13 cellular contexts compared by ENCODE assay signal in the genomic region with DNA sequence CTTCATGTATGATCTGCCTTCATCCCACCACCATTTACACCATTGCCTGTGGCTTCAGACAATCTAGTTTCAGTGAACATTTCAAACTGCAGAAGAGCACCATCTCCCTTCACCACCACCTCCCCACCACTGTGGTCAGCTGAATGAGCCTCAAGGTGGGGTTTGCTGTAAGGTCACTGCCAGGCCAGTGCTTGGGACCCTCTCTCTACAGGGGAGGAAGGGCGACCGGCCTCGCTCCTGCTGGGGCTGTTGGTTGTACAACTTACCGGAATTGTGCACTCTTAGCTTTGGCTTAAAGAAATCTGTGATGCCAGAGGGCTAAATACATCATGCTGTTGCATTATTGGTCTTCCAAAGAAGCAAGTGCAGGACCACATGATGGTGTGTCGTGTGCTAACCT. TPM values are rescaled to one million over a fixed set of nuclear protein-coding genes. Genes with fewer than 3 reads are reported as not detected.
DNase-seq lines count a peak whose midpoint lies in the region; ATAC-seq, FAIRE-seq and TF ChIP-seq lines count a peak whose summit lies in the region.
"Had no signal": no experiment of that assay in that cellular context is flagged by ENCODE, and none has a peak within 500 bp of the region (broad histone marks: within the 10 kb centered on the region; RNA-seq: fewer than 3 reads in every experiment).

No MANE protein-coding gene starts in this region.

- H3K36me3 ChIP-seq in BLaER1 treated with 17β-estradiol and CSF1 and Interleukin-3, amounts not matched to agents 10 nM and 100 nM, result peaks cover 21 to 93% (median 77%) of the 10 kb centered on the region in 11 experiments
- peaks cover 23% of the 10 kb centered on the region for H3K36me3 ChIP-seq in HUES6 (ENCODE audit: control insufficient read depth, insufficient read depth, low read length)
- peaks cover 69% of the 10 kb centered on the region for H3K36me3 ChIP-seq in K562 (ENCODE audit: control insufficient read depth, insufficient read depth, low read length)

- H3K4me2 ChIP-seq in BLaER1 treated with 17β-estradiol and CSF1 and Interleukin-3, amounts not matched to agents 10 nM and 100 nM, result peak overlapping the region; percentile 74 to 91 (median 82)
- peak overlapping the region; percentile 71 for H3K4me2 ChIP-seq in K562 (ENCODE audit: insufficient read depth, low read length)

- H3K9me3 ChIP-seq in BLaER1 treated with 17β-estradiol and CSF1 and Interleukin-3, amounts not matched to agents 10 nM and 100 nM (replicated peaks in 1 of 11), result peaks cover 0 to 7% (median 0%) of the 10 kb centered on the region in 11 experiments; a peak in 1 of 22 replicates
- H3K9me3 ChIP-seq in HUES6 (ENCODE audit: control insufficient read depth, insufficient read depth, low read depth, low read length) (no peaks in the 10 kb centered on the region), K562 (replicated peaks; ENCODE audit: control insufficient read depth, insufficient read depth, low read depth, low read length) (0 out of 2 replicates have a peak, but pooled peaks cover 3% of the 10 kb centered on the region)
- H3K9me3 ChIP-seq: heart right ventricle had no signal

- BruUV-seq in K562 (replicated peaks; lab: Mats Ljungman, UMichigan), result no TSS peak

- H3K9me3 Mint-ChIP-seq in natural killer cell, result no peaks in the 10 kb centered on the region

- no peaks in the 10 kb centered on the region for H3K27me3 Mint-ChIP-seq in natural killer cell (ENCODE audit: low read depth in 2 of 2)

- H3K4me3 ChIP-seq in BLaER1 treated with 17β-estradiol and CSF1 and Interleukin-3, amounts not matched to agents 10 nM and 100 nM, result peak overlapping the region in 1 of 10 experiments; percentile 5; a peak in 2 of 20 replicates
- H3K4me3 ChIP-seq in HUES6 (ENCODE audit: low read depth, low read length), result no peak overlapping the region
- H3K4me3 ChIP-seq in K562, result no peak overlapping the region

- ATAC-seq in K562 (no peak), natural killer cell (no peak), GM19467 (IDR thresholded peaks at IDR 0.05; ENCODE audit: unreplicated experiment) (no peak), HG02610 (IDR thresholded peaks at IDR 0.05; ENCODE audit: unreplicated experiment) (no peak)

- intact Hi-C loops in K562 (cut with micrococcal nuclease), result loop anchor here (2.0 kb wide), 1 partner anchor 25 kb away; no protein-coding TSS in a partner anchor
- intact Hi-C loops in natural killer cell (cut with micrococcal nuclease), result loop anchor here (2.0 kb wide), 1 partner anchor 25 kb away; no protein-coding TSS in a partner anchor

- no peaks in the 10 kb centered on the region for H3K27me3 ChIP-seq in BLaER1 treated with 17β-estradiol and CSF1 and Interleukin-3, amounts not matched to agents 10 nM and 100 nM
- H3K27me3 ChIP-seq in HUES6 (ENCODE audit: control insufficient read depth, insufficient read depth, low read length) (no peaks in the 10 kb centered on the region), K562 (ENCODE audit: control insufficient read depth in 2 of 2, insufficient read depth in 2 of 2, low read length in 2 of 2) (no peaks in the 10 kb centered on the region)
- H3K27me3 ChIP-seq: heart right ventricle had no signal

- peaks cover 86% of the 10 kb centered on the region for H3K79me2 ChIP-seq in K562 (ENCODE audit: control insufficient read depth, insufficient read depth, low read length)

- peak overlapping the region; percentile 82 to 88 for H3K27ac Mint-ChIP-seq in natural killer cell

- TF ChIP-seq POLR2A in K562 (conservative IDR thresholded peaks at IDR 0.05), result no peak

- no peak overlapping the region for H2AFZ ChIP-seq in K562 (ENCODE audit: low read depth, low read length)

- H3K36me3 Mint-ChIP-seq in natural killer cell, result no peaks in the 10 kb centered on the region

- peaks cover 5 to 90% (median 53%) of the 10 kb centered on the region in 11 experiments; a peak in 16 of 22 replicates for H4K20me1 ChIP-seq in BLaER1 treated with 17β-estradiol and CSF1 and Interleukin-3, amounts not matched to agents 10 nM and 100 nM
- H4K20me1 ChIP-seq in K562 (replicated peaks; ENCODE audit: control insufficient read depth, insufficient read depth, low read length), result no peaks in the 10 kb centered on the region

- TF ChIP-seq CTCF in K562 (IDR thresholded peaks at IDR 0.05 in 2 of 3, conservative IDR thresholded peaks at IDR 0.05 in 1 of 3; ENCODE audit: insufficient read depth in 2 of 3, low read depth in 1 of 3, low read length in 3 of 3), result no peak
- no peak for TF ChIP-seq CTCF in natural killer cell (IDR thresholded peaks at IDR 0.05)

- no peak for FAIRE-seq in K562 (lab: Jason Lieb, UNC)
- FAIRE-seq: endometrium had no signal

- POLR2A ChIA-PET in K562 (lab: Yijun Ruan, JAX), result interaction anchor here (0.6 to 1.8 kb wide), 3 partner anchors 10 to 16 kb away, joined by 3 to 10 read pairs (median 5); no protein-coding TSS in a partner anchor

- DNase-seq in K562 (ENCODE audit: extremely low read depth in 1 of 4, low spot score in 3 of 4) (no peak), natural killer cell (no peak), retina (no peak), COR-L47 (lab: John Stamatoyannopoulos, UW) (no peak)
- DNase-seq: heart right ventricle; NCI-H2081; NK-92 treated with Interleukin-12 subunit alpha and Interleukin-12 subunit beta, amount 100 ng/mL, for 24 hours; substantia nigra had no signal

- H3K27ac ChIP-seq in BLaER1 treated with 17β-estradiol and CSF1 and Interleukin-3, amounts not matched to agents 10 nM and 100 nM, result peak overlapping the region in 10 of 11 experiments; percentile 77 to 97 (median 88); a peak in 19 of 22 replicates
- H3K27ac ChIP-seq in HUES6 (ENCODE audit: low read depth, low read length), result peak overlapping the region; percentile 83; the same call in 1 of the 2 replicates
- peak overlapping the region; percentile 97 for H3K27ac ChIP-seq in K562 (ENCODE audit: extremely low read depth, low read depth, low read length)

- peak overlapping the region in 8 of 11 experiments; percentile 40 to 82 (median 71); a peak in 12 of 22 replicates for H3K9ac ChIP-seq in BLaER1 treated with 17β-estradiol and CSF1 and Interleukin-3, amounts not matched to agents 10 nM and 100 nM
- H3K9ac ChIP-seq in HUES6 (ENCODE audit: low read length) (peak overlapping the region; percentile 69), K562 (ENCODE audit: insufficient read depth in 1 of 2, low read depth in 2 of 2, low read length in 2 of 2) (peak overlapping the region; percentile 76 to 89; a peak in 2 of 4 replicates)

- in situ Hi-C loops in K562 (cut with MboI), result no loop called here

- peaks cover 4% of the 10 kb centered on the region for H3K9me1 ChIP-seq in K562 (ENCODE audit: control insufficient read depth, insufficient read depth, low read length)

- TF ChIP-seq EP300 in K562 (IDR thresholded peaks at IDR 0.05; ENCODE audit: low read length), result no peak

- peaks cover 53 to 54% of the 10 kb centered on the region in 2 donors for H3K4me1 Mint-ChIP-seq in natural killer cell

- WGBS in K562 (ENCODE audit: insufficient coverage, low coverage, missing lambda C conversion rate), result 82% methylated on average over 5 of the region's 5 CpGs

- no peak for TF ChIP-seq RAD21 in K562 (CRISPR knock-in tag; conservative IDR thresholded peaks at IDR 0.05 in 1 of 2, IDR thresholded peaks at IDR 0.05 in 1 of 2)

- CTCF ChIA-PET in K562 (lab: Yijun Ruan, JAX; ENCODE audit: low intra/inter-chr PET ratio), result no interaction called here

- H3K4me1 ChIP-seq in BLaER1 treated with 17β-estradiol and CSF1 and Interleukin-3, amounts not matched to agents 10 nM and 100 nM, result peaks cover 64 to 94% (median 89%) of the 10 kb centered on the region in 10 experiments
- peaks cover 47% of the 10 kb centered on the region for H3K4me1 ChIP-seq in HUES6 (ENCODE audit: control insufficient read depth, insufficient read depth, low read length)
- H3K4me1 ChIP-seq in K562 (replicated peaks in 1 of 2; ENCODE audit: control insufficient read depth in 2 of 2, insufficient read depth in 2 of 2, low read length in 2 of 2), result peaks cover 41 to 43% of the 10 kb centered on the region in 2 experiments

- peak overlapping the region; percentile 74 for H3K4me3 Mint-ChIP-seq in natural killer cell

TF ChIP-seq in K562, 482 proteins besides CTCF, POLR2A, EP300 and RAD21:
- TF ChIP-seq ATF1 (CRISPR knock-in tag; IDR thresholded peaks at IDR 0.05) (no peak), ATF1 (tag; IDR thresholded peaks at IDR 0.05) (no peak), HDAC3 (IDR thresholded peaks at IDR 0.05; ENCODE audit: borderline replicate concordance, partially characterized antibody) (no peak), DIDO1 (tag; IDR thresholded peaks at IDR 0.05; ENCODE audit: low read depth) (no peak)
- TF ChIP-seq, protein P1, sequence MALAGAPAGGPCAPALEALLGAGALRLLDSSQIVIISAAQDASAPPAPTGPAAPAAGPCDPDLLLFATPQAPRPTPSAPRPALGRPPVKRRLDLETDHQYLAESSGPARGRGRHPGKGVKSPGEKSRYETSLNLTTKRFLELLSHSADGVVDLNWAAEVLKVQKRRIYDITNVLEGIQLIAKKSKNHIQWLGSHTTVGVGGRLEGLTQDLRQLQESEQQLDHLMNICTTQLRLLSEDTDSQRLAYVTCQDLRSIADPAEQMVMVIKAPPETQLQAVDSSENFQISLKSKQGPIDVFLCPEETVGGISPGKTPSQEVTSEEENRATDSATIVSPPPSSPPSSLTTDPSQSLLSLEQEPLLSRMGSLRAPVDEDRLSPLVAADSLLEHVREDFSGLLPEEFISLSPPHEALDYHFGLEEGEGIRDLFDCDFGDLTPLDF (CRISPR knock-in tag; IDR thresholded peaks at IDR 0.05), result no peak

RNA-seq across cellular contexts. Expression of a gene that starts 26.6 kb away (rescaled TPM):
- 153 and 281 TPM in 2 replicates for total RNA-seq in K562 (2011; cell fraction: chromatin; rRNA removed; ENCODE audit: low replicate concordance)
- total RNA-seq in K562 (2011; cell fraction: nucleolus; rRNA removed), result 147 and 149 TPM in 2 replicates
- total RNA-seq in K562 (2011; cell fraction: nucleoplasm; rRNA removed), result 120 and 125 TPM in 2 replicates
- total RNA-seq in K562 (2014; rRNA removed), result 91.6 and 109 TPM in 2 replicates
- total RNA-seq in K562 (2014; rRNA removed; fragmentation: Illumina TruSeq; extraction: Trizol), result 83.2 and 89.5 TPM in 2 replicates
- total RNA-seq in K562 (2015; rRNA removed; fragmentation: Illumina TruSeq; extraction: Trizol), result 62.1 and 65.2 TPM in 2 replicates
- total RNA-seq in K562 (2021), result 108 and 116 TPM in 2 replicates
- polyA plus RNA-seq in K562 (2011; rRNA removed), result 34.7 and 50.3 TPM in 2 replicates
- 29.5 and 50.9 TPM in 2 replicates for polyA plus RNA-seq in K562 (2011; cell fraction: cytosol; rRNA removed)
- 96.2 and 154 TPM in 2 replicates for polyA plus RNA-seq in K562 (2011; cell fraction: nucleus; rRNA removed)
- polyA plus RNA-seq in K562 (2012), result 94.4 and 95.0 TPM in 2 replicates
- polyA plus RNA-seq in K562 (2014; fragmentation: Illumina TruSeq; extraction: Trizol), result 57.4 and 72.3 TPM in 2 replicates
- polyA plus RNA-seq in K562 (2014; fragmentation: Nextera tagmentation; extraction: Ambion mirVana), result 10 to 100 TPM; 23.5 to 30.3 TPM
- polyA plus RNA-seq in K562 (2014; rRNA removed), result 65.2 and 71.1 TPM in 2 replicates
- polyA minus RNA-seq in K562 (2011; rRNA and poly(A)+ RNA removed), result 32.8 and 39.3 TPM in 2 replicates
- polyA minus RNA-seq in K562 (2011; cell fraction: cytosol; rRNA and poly(A)+ RNA removed), result 52.9 and 65.4 TPM in 2 replicates
- polyA minus RNA-seq in K562 (2011; cell fraction: nucleus; rRNA and poly(A)+ RNA removed), result 61.7 and 66.5 TPM in 2 replicates
- 10 to 100 TPM; 43.9 to 62.4 (median 47.4) TPM for total RNA-seq in natural killer cell
